ENCODE assay signal across 21 cellular contexts in the genomic region with DNA sequence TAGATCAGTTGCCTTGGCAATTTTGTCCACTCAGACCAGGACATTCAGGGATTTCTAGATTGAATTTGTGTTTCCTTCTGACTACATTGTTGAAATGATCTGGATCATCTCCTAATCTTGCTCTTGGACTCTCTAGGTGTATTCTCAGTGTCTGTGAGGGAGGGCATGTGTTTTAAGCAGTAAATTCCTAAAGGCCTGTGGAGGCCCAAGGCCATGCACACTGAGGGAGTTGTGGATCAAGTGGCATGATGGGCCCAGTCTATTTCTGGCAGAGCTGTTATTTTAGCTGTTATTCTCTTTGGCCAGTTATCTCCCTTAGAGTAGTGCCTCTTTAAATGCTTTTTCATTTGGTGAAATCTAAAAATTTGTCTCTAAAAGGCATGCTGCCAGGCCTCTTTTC.
"Had no signal": no experiment of that assay in that cellular context is flagged by ENCODE, and none has a peak within 500 bp of the region (broad histone marks: within the 10 kb centered on the region; RNA-seq: fewer than 3 reads in every experiment).

No MANE protein-coding gene starts in this region.

- H3K4me1 Mint-ChIP-seq: central memory CD8-positive, alpha-beta T cell; neural progenitor cell had no signal

- H3K9me3 Mint-ChIP-seq: activated T-cell treated with anti-CD3 and anti-CD28 coated beads, Interleukin-2, amount 50 U/mL, for 4 hours; activated T-helper 2 cell treated with anti-CD3 and anti-CD28 coated beads, Interferon-gamma antibody, Interleukin-2, Interleukin-4, amounts not matched to agents 10 μg/mL and 5 μg/mL and 100 μg/mL, durations not matched to agents 14 hours and 24 hours and 36 hours; central memory CD8-positive, alpha-beta T cell; naive thymus-derived CD8-positive, alpha-beta T cell; neural progenitor cell; stimulated activated naive CD8-positive, alpha-beta T cell treated with anti-CD3 and anti-CD28 coated beads, Interleukin-15, amount 100 ng/mL, for 72 hours had no signal

- H3K36me3 Mint-ChIP-seq: activated naive CD8-positive, alpha-beta T cell; naive thymus-derived CD8-positive, alpha-beta T cell; neural progenitor cell had no signal

- DNase-seq: activated CD4-positive, alpha-beta T cell treated with anti-CD3 and anti-CD28 coated beads for 4 hours; activated CD4-positive, alpha-beta T cell treated with anti-CD3 and anti-CD28 coated beads, Interleukin-2, amount 50 U/mL, for 48 hours; activated CD4-positive, CD25-positive, alpha-beta regulatory T cell; activated CD8-positive, alpha-beta memory T cell treated with anti-CD3 and anti-CD28 coated beads, Interleukin-2, amount 50 U/mL, for 48 hours; activated naive CD4-positive, alpha-beta T cell; activated T-cell treated with anti-CD3 and anti-CD28 coated beads, Interleukin-2, amount 50 U/mL, for 4 hours; amniotic stem cell; effector memory CD4-positive, alpha-beta T cell; foreskin keratinocyte; lower lobe of right lung; naive thymus-derived CD8-positive, alpha-beta T cell; posterior cingulate gyrus; stimulated activated CD4-positive, alpha-beta T cell treated with anti-CD3 and anti-CD28 coated beads, Interleukin-4, amount 100 ng/mL, for 24 hours; stimulated activated naive CD8-positive, alpha-beta T cell treated with anti-CD3 and anti-CD28 coated beads, Interleukin-15, amount 100 ng/mL, for 72 hours; tibial artery had no signal

- H3K4me3 Mint-ChIP-seq: activated naive CD8-positive, alpha-beta T cell; activated T-cell treated with anti-CD3 and anti-CD28 coated beads, Interleukin-2, amount 50 U/mL, for 4 hours; central memory CD8-positive, alpha-beta T cell; naive thymus-derived CD8-positive, alpha-beta T cell; neural progenitor cell; stimulated activated naive CD8-positive, alpha-beta T cell treated with anti-CD3 and anti-CD28 coated beads, Interleukin-15, amount 100 ng/mL, for 72 hours had no signal

- H3K27me3 Mint-ChIP-seq: naive thymus-derived CD8-positive, alpha-beta T cell had no signal

- H3K4me3 ChIP-seq: breast epithelium, lower lobe of right lung, neural progenitor cell, tibial artery had no signal

- H3K9me3 ChIP-seq: breast epithelium, lower lobe of right lung, tibial artery had no signal

- ATAC-seq: activated T-cell treated with anti-CD3 and anti-CD28 coated beads, Interleukin-2, amount 50 U/mL, for 4 hours; foreskin keratinocyte; left lobe of liver; lower lobe of right lung; naive thymus-derived CD8-positive, alpha-beta T cell; stimulated activated naive CD8-positive, alpha-beta T cell treated with anti-CD3 and anti-CD28 coated beads, Interleukin-15, amount 100 ng/mL, for 72 hours had no signal

- H3K27ac Mint-ChIP-seq: activated naive CD8-positive, alpha-beta T cell; activated T-helper 2 cell treated with anti-CD3 and anti-CD28 coated beads, Interferon-gamma antibody, Interleukin-2, Interleukin-4, amounts not matched to agents 10 μg/mL and 5 μg/mL and 100 μg/mL, durations not matched to agents 14 hours and 24 hours and 36 hours; neural progenitor cell had no signal
